1 cellular context compared by ENCODE assay signal in genomic region chr3:182970811-182971418, GRCh38.
TF ChIP-seq lines count a peak whose summit lies in the region.

No MANE protein-coding gene starts in this region.

TF ChIP-seq in HepG2, 621 proteins besides CTCF, POLR2A, EP300 and RAD21 (continued from another document and continues in another):
- no peak for TF ChIP-seq TFAP4 (IDR thresholded peaks at IDR 0.05; ENCODE audit: borderline replicate concordance, low read depth)
- TF ChIP-seq, protein P1, sequence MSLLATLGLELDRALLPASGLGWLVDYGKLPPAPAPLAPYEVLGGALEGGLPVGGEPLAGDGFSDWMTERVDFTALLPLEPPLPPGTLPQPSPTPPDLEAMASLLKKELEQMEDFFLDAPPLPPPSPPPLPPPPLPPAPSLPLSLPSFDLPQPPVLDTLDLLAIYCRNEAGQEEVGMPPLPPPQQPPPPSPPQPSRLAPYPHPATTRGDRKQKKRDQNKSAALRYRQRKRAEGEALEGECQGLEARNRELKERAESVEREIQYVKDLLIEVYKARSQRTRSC (CRISPR knock-in tag; IDR thresholded peaks at IDR 0.05; ENCODE audit: low read depth) = no peak
- TF ChIP-seq, protein P2, sequence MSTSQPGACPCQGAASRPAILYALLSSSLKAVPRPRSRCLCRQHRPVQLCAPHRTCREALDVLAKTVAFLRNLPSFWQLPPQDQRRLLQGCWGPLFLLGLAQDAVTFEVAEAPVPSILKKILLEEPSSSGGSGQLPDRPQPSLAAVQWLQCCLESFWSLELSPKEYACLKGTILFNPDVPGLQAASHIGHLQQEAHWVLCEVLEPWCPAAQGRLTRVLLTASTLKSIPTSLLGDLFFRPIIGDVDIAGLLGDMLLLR (CRISPR knock-in tag; IDR thresholded peaks at IDR 0.05) = no peak
- no peak for TF ChIP-seq PCBP2 (optimal IDR thresholded peaks at IDR 0.05; ENCODE audit: low read depth, low read length, poor library complexity, severe bottlenecking)
- TF ChIP-seq ZNF607 (CRISPR knock-in tag; IDR thresholded peaks at IDR 0.05; ENCODE audit: borderline replicate concordance) = no peak
- no peak for TF ChIP-seq NKX3-1 (CRISPR knock-in tag; IDR thresholded peaks at IDR 0.05)
- TF ChIP-seq HNF4G (IDR thresholded peaks at IDR 0.05; ENCODE audit: borderline replicate concordance, low read depth, low read length) = peak; percentile 91
- TF ChIP-seq HNF4G (CRISPR knock-in tag; IDR thresholded peaks at IDR 0.05; ENCODE audit: borderline replicate concordance, low read depth) = no peak; the same call in 1 of the 2 replicates
- TF ChIP-seq MTF1 (CRISPR knock-in tag; IDR thresholded peaks at IDR 0.05) = no peak
- TF ChIP-seq ZNF501 (CRISPR knock-in tag; IDR thresholded peaks at IDR 0.05) = no peak
- no peak for TF ChIP-seq SKI (IDR thresholded peaks at IDR 0.05; ENCODE audit: partially characterized antibody)
- no peak for TF ChIP-seq ZNF572 (CRISPR knock-in tag; IDR thresholded peaks at IDR 0.05)
- TF ChIP-seq, protein P3, sequence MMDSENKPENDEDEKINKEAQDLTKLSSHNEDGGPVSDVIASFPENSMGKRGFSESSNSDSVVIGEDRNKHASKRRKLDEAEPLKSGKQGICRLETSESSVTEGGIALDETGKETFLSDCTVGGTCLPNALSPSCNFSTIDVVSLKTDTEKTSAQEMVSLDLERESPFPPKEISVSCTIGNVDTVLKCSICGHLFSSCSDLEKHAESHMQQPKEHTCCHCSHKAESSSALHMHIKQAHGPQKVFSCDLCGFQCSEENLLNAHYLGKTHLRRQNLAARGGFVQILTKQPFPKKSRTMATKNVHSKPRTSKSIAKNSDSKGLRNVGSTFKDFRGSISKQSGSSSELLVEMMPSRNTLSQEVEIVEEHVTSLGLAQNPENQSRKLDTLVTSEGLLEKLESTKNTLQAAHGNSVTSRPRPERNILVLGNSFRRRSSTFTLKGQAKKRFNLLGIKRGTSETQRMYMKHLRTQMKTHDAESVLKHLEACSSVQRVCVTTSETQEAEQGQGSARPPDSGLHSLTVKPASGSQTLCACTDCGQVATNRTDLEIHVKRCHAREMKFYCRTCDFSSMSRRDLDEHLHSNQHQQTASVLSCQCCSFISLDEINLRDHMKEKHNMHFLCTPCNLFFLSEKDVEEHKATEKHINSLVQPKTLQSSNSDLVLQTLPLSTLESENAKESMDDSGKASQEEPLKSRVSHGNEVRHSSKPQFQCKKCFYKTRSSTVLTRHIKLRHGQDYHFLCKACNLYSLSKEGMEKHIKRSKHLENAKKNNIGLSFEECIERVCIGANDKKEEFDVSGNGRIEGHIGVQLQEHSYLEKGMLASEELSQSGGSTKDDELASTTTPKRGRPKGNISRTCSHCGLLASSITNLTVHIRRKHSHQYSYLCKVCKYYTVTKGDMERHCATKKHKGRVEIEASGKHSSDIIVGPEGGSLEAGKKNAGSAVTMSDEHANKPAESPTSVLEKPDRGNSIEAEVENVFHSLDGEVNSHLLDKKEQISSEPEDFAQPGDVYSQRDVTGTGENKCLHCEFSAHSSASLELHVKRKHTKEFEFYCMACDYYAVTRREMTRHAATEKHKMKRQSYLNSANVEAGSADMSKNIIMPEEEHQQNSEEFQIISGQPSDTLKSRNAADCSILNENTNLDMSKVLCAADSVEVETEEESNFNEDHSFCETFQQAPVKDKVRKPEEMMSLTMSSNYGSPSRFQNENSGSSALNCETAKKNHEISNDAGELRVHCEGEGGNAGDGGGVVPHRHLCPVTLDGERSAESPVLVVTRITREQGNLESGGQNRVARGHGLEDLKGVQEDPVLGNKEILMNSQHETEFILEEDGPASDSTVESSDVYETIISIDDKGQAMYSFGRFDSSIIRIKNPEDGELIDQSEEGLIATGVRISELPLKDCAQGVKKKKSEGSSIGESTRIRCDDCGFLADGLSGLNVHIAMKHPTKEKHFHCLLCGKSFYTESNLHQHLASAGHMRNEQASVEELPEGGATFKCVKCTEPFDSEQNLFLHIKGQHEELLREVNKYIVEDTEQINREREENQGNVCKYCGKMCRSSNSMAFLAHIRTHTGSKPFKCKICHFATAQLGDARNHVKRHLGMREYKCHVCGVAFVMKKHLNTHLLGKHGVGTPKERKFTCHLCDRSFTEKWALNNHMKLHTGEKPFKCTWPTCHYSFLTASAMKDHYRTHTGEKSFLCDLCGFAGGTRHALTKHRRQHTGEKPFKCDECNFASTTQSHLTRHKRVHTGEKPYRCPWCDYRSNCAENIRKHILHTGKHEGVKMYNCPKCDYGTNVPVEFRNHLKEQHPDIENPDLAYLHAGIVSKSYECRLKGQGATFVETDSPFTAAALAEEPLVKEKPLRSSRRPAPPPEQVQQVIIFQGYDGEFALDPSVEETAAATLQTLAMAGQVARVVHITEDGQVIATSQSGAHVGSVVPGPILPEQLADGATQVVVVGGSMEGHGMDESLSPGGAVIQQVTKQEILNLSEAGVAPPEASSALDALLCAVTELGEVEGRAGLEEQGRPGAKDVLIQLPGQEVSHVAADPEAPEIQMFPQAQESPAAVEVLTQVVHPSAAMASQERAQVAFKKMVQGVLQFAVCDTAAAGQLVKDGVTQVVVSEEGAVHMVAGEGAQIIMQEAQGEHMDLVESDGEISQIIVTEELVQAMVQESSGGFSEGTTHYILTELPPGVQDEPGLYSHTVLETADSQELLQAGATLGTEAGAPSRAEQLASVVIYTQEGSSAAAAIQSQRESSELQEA (CRISPR knock-in tag; IDR thresholded peaks at IDR 0.05; ENCODE audit: not compliant biosample characterization) = no peak
- peak; percentile 73; the same call in 1 of the 2 replicates for TF ChIP-seq LCORL (IDR thresholded peaks at IDR 0.05)
- peak; percentile 59; the same call in 1 of the 2 replicates for TF ChIP-seq LCORL (CRISPR knock-in tag; IDR thresholded peaks at IDR 0.05)
- TF ChIP-seq, protein P4, sequence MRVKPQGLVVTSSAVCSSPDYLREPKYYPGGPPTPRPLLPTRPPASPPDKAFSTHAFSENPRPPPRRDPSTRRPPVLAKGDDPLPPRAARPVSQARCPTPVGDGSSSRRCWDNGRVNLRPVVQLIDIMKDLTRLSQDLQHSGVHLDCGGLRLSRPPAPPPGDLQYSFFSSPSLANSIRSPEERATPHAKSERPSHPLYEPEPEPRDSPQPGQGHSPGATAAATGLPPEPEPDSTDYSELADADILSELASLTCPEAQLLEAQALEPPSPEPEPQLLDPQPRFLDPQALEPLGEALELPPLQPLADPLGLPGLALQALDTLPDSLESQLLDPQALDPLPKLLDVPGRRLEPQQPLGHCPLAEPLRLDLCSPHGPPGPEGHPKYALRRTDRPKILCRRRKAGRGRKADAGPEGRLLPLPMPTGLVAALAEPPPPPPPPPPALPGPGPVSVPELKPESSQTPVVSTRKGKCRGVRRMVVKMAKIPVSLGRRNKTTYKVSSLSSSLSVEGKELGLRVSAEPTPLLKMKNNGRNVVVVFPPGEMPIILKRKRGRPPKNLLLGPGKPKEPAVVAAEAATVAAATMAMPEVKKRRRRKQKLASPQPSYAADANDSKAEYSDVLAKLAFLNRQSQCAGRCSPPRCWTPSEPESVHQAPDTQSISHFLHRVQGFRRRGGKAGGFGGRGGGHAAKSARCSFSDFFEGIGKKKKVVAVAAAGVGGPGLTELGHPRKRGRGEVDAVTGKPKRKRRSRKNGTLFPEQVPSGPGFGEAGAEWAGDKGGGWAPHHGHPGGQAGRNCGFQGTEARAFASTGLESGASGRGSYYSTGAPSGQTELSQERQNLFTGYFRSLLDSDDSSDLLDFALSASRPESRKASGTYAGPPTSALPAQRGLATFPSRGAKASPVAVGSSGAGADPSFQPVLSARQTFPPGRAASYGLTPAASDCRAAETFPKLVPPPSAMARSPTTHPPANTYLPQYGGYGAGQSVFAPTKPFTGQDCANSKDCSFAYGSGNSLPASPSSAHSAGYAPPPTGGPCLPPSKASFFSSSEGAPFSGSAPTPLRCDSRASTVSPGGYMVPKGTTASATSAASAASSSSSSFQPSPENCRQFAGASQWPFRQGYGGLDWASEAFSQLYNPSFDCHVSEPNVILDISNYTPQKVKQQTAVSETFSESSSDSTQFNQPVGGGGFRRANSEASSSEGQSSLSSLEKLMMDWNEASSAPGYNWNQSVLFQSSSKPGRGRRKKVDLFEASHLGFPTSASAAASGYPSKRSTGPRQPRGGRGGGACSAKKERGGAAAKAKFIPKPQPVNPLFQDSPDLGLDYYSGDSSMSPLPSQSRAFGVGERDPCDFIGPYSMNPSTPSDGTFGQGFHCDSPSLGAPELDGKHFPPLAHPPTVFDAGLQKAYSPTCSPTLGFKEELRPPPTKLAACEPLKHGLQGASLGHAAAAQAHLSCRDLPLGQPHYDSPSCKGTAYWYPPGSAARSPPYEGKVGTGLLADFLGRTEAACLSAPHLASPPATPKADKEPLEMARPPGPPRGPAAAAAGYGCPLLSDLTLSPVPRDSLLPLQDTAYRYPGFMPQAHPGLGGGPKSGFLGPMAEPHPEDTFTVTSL (CRISPR knock-in tag; IDR thresholded peaks at IDR 0.05; ENCODE audit: borderline replicate concordance) = peak; percentile 61; the same call in 1 of the 2 replicates
- TF ChIP-seq SRSF1 (optimal IDR thresholded peaks at IDR 0.05; ENCODE audit: low read depth, low read length) = no peak
- TF ChIP-seq PAXIP1 (CRISPR knock-in tag; conservative IDR thresholded peaks at IDR 0.05) = peak; percentile 85
- no peak for TF ChIP-seq TOE1 (CRISPR knock-in tag; IDR thresholded peaks at IDR 0.05)
- TF ChIP-seq, protein P5, sequence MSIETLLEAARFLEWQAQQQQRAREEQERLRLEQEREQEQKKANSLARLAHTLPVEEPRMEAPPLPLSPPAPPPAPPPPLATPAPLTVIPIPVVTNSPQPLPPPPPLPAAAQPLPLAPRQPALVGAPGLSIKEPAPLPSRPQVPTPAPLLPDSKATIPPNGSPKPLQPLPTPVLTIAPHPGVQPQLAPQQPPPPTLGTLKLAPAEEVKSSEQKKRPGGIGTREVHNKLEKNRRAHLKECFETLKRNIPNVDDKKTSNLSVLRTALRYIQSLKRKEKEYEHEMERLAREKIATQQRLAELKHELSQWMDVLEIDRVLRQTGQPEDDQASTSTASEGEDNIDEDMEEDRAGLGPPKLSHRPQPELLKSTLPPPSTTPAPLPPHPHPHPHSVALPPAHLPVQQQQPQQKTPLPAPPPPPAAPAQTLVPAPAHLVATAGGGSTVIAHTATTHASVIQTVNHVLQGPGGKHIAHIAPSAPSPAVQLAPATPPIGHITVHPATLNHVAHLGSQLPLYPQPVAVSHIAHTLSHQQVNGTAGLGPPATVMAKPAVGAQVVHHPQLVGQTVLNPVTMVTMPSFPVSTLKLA (IDR thresholded peaks at IDR 0.05) = no peak
- TF ChIP-seq, protein P6, sequence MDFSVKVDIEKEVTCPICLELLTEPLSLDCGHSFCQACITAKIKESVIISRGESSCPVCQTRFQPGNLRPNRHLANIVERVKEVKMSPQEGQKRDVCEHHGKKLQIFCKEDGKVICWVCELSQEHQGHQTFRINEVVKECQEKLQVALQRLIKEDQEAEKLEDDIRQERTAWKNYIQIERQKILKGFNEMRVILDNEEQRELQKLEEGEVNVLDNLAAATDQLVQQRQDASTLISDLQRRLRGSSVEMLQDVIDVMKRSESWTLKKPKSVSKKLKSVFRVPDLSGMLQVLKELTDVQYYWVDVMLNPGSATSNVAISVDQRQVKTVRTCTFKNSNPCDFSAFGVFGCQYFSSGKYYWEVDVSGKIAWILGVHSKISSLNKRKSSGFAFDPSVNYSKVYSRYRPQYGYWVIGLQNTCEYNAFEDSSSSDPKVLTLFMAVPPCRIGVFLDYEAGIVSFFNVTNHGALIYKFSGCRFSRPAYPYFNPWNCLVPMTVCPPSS (IDR thresholded peaks at IDR 0.05) = no peak
- TF ChIP-seq SMARCC2 (IDR thresholded peaks at IDR 0.05) = peak; percentile 61; the same call in 1 of the 2 replicates
- no peak for TF ChIP-seq PITX1 (CRISPR knock-in tag; IDR thresholded peaks at IDR 0.05)
- TF ChIP-seq KAT7 (CRISPR knock-in tag; IDR thresholded peaks at IDR 0.05; ENCODE audit: borderline replicate concordance) = no peak
- peak; percentile 82 for TF ChIP-seq ONECUT2 (CRISPR knock-in tag; IDR thresholded peaks at IDR 0.05)
- no peak for TF ChIP-seq SMAD9 (CRISPR knock-in tag; IDR thresholded peaks at IDR 0.05)
- TF ChIP-seq ZSCAN22 (CRISPR knock-in tag; IDR thresholded peaks at IDR 0.05) = no peak
- no peak for TF ChIP-seq RXRB (CRISPR knock-in tag; IDR thresholded peaks at IDR 0.05; ENCODE audit: borderline replicate concordance)
- no peak for TF ChIP-seq AGO2 (optimal IDR thresholded peaks at IDR 0.05; ENCODE audit: low read depth, low read length)
- no peak for TF ChIP-seq ZNF563 (CRISPR knock-in tag; IDR thresholded peaks at IDR 0.05)
- no peak for TF ChIP-seq SIX4 (CRISPR knock-in tag; IDR thresholded peaks at IDR 0.05)
- TF ChIP-seq ZSCAN25 (CRISPR knock-in tag; IDR thresholded peaks at IDR 0.05) = no peak
- TF ChIP-seq ZNF639 (CRISPR knock-in tag; conservative IDR thresholded peaks at IDR 0.05) = no peak
